1 cellular context compared by ENCODE assay signal in genomic region chr17:66970140-66970539, GRCh38.
TF ChIP-seq lines count a peak whose summit lies in the region.

No MANE protein-coding gene starts in this region.

TF ChIP-seq in HepG2, 621 proteins besides CTCF, POLR2A, EP300 and RAD21:
- TF ChIP-seq ATF7 (IDR thresholded peaks at IDR 0.05), result peak; percentile 93
- no peak for TF ChIP-seq ATF7 (CRISPR knock-in tag; IDR thresholded peaks at IDR 0.05)
- TF ChIP-seq SNAPC2 (CRISPR knock-in tag; IDR thresholded peaks at IDR 0.05), result no peak
- no peak for TF ChIP-seq SRSF4 (IDR thresholded peaks at IDR 0.05; ENCODE audit: low read depth, low read length, poor library complexity, severe bottlenecking)
- TF ChIP-seq CREM (IDR thresholded peaks at IDR 0.05), result no peak
- no peak for TF ChIP-seq CREM (CRISPR knock-in tag; IDR thresholded peaks at IDR 0.05)
- no peak for TF ChIP-seq ZNF12 (CRISPR knock-in tag; IDR thresholded peaks at IDR 0.05)
- TF ChIP-seq ZNF33A (CRISPR knock-in tag; IDR thresholded peaks at IDR 0.05; ENCODE audit: borderline replicate concordance), result no peak
- no peak for TF ChIP-seq ZNF431 (CRISPR knock-in tag; IDR thresholded peaks at IDR 0.05; ENCODE audit: borderline replicate concordance, low read depth)
- TF ChIP-seq PAWR (CRISPR knock-in tag; IDR thresholded peaks at IDR 0.05; ENCODE audit: borderline replicate concordance), result no peak
- TF ChIP-seq CREB1 (IDR thresholded peaks at IDR 0.05), result peak; percentile 88
- TF ChIP-seq CREB1 (CRISPR knock-in tag; IDR thresholded peaks at IDR 0.05), result no peak
TF ChIP-seq in HepG2: peak in this region for 2.
